ENCODE assay signal across 1 cellular context in the genomic region with DNA sequence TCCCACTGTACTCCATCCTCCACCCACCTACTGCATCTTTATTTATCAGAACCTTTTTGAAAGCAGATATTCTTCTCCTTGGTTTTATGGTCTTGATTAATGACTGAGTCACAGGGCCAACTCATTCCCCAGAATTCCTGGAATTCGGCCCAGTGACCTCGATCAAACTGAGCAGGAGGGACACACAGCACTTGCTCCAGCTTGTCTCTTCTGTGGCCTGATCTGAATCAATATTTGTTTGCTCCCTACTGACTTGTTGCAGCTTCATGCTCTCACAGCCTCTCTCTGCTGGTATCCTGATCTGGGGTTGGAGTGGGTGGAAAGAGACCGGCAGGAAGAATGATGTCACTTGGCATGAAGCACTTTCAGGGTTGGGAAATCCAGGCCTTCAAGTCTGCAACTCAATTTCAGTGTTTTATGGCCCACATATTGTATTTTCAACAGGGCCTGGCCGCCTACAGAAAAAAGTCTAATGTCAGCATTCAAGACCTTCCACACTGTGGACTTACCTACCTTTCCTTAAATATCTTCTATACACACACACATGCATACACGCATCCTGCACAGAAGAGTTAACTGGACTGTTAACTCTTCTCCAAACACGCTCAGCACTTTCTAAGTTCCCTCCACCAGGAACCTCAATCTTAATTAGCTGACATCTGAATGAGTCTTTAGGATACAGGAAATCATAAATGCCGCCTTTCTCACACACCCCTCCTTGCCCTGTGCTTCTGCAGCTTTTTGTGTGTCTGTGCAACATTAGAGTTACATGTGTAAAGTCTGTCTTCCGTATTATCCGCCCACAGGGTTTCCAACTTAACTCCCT.
TF ChIP-seq lines count a peak whose summit lies in the region.

No MANE protein-coding gene starts in this region.

TF ChIP-seq in HepG2, 621 proteins besides CTCF, POLR2A, EP300 and RAD21 (continued from another document and continues in another):
- TF ChIP-seq, protein P1, sequence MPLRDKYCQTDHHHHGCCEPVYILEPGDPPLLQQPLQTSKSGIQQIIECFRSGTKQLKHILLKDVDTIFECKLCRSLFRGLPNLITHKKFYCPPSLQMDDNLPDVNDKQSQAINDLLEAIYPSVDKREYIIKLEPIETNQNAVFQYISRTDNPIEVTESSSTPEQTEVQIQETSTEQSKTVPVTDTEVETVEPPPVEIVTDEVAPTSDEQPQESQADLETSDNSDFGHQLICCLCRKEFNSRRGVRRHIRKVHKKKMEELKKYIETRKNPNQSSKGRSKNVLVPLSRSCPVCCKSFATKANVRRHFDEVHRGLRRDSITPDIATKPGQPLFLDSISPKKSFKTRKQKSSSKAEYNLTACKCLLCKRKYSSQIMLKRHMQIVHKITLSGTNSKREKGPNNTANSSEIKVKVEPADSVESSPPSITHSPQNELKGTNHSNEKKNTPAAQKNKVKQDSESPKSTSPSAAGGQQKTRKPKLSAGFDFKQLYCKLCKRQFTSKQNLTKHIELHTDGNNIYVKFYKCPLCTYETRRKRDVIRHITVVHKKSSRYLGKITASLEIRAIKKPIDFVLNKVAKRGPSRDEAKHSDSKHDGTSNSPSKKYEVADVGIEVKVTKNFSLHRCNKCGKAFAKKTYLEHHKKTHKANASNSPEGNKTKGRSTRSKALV (CRISPR knock-in tag; IDR thresholded peaks at IDR 0.05) = 0 out of 2 replicates have a peak, but pooled peaks have one; percentile 35
- TF ChIP-seq, protein P2, sequence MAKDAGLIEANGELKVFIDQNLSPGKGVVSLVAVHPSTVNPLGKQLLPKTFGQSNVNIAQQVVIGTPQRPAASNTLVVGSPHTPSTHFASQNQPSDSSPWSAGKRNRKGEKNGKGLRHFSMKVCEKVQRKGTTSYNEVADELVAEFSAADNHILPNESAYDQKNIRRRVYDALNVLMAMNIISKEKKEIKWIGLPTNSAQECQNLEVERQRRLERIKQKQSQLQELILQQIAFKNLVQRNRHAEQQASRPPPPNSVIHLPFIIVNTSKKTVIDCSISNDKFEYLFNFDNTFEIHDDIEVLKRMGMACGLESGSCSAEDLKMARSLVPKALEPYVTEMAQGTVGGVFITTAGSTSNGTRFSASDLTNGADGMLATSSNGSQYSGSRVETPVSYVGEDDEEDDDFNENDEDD (CRISPR knock-in tag; IDR thresholded peaks at IDR 0.05; ENCODE audit: borderline replicate concordance) = peak; percentile 59; the same call in 1 of the 2 replicates
- TF ChIP-seq, protein P3, sequence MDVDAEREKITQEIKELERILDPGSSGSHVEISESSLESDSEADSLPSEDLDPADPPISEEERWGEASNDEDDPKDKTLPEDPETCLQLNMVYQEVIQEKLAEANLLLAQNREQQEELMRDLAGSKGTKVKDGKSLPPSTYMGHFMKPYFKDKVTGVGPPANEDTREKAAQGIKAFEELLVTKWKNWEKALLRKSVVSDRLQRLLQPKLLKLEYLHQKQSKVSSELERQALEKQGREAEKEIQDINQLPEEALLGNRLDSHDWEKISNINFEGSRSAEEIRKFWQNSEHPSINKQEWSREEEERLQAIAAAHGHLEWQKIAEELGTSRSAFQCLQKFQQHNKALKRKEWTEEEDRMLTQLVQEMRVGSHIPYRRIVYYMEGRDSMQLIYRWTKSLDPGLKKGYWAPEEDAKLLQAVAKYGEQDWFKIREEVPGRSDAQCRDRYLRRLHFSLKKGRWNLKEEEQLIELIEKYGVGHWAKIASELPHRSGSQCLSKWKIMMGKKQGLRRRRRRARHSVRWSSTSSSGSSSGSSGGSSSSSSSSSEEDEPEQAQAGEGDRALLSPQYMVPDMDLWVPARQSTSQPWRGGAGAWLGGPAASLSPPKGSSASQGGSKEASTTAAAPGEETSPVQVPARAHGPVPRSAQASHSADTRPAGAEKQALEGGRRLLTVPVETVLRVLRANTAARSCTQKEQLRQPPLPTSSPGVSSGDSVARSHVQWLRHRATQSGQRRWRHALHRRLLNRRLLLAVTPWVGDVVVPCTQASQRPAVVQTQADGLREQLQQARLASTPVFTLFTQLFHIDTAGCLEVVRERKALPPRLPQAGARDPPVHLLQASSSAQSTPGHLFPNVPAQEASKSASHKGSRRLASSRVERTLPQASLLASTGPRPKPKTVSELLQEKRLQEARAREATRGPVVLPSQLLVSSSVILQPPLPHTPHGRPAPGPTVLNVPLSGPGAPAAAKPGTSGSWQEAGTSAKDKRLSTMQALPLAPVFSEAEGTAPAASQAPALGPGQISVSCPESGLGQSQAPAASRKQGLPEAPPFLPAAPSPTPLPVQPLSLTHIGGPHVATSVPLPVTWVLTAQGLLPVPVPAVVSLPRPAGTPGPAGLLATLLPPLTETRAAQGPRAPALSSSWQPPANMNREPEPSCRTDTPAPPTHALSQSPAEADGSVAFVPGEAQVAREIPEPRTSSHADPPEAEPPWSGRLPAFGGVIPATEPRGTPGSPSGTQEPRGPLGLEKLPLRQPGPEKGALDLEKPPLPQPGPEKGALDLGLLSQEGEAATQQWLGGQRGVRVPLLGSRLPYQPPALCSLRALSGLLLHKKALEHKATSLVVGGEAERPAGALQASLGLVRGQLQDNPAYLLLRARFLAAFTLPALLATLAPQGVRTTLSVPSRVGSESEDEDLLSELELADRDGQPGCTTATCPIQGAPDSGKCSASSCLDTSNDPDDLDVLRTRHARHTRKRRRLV (CRISPR knock-in tag; IDR thresholded peaks at IDR 0.05) = no peak
- TF ChIP-seq, protein P4, sequence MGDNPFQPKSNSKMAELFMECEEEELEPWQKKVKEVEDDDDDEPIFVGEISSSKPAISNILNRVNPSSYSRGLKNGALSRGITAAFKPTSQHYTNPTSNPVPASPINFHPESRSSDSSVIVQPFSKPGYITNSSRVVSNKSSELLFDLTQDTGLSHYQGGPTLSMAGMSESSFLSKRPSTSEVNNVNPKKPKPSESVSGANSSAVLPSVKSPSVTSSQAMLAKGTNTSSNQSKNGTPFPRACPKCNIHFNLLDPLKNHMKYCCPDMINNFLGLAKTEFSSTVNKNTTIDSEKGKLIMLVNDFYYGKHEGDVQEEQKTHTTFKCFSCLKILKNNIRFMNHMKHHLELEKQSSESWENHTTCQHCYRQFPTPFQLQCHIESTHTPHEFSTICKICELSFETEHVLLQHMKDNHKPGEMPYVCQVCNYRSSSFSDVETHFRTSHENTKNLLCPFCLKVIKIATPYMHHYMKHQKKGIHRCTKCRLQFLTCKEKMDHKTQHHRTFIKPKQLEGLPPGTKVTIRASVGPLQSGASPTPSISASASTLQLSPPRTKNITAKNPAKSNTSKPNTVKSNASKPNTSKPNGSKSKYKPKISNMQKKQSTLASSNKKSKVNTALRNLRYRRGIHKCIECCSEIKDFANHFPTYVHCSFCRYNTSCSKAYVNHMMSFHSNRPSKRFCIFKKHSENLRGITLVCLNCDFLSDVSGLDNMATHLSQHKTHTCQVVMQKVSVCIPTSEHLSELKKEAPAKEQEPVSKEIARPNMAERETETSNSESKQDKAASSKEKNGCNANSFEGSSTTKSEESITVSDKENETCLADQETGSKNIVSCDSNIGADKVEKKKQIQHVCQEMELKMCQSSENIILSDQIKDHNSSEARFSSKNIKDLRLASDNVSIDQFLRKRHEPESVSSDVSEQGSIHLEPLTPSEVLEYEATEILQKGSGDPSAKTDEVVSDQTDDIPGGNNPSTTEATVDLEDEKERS (CRISPR knock-in tag; IDR thresholded peaks at IDR 0.05) = peak; percentile 82
- TF ChIP-seq, protein P5, sequence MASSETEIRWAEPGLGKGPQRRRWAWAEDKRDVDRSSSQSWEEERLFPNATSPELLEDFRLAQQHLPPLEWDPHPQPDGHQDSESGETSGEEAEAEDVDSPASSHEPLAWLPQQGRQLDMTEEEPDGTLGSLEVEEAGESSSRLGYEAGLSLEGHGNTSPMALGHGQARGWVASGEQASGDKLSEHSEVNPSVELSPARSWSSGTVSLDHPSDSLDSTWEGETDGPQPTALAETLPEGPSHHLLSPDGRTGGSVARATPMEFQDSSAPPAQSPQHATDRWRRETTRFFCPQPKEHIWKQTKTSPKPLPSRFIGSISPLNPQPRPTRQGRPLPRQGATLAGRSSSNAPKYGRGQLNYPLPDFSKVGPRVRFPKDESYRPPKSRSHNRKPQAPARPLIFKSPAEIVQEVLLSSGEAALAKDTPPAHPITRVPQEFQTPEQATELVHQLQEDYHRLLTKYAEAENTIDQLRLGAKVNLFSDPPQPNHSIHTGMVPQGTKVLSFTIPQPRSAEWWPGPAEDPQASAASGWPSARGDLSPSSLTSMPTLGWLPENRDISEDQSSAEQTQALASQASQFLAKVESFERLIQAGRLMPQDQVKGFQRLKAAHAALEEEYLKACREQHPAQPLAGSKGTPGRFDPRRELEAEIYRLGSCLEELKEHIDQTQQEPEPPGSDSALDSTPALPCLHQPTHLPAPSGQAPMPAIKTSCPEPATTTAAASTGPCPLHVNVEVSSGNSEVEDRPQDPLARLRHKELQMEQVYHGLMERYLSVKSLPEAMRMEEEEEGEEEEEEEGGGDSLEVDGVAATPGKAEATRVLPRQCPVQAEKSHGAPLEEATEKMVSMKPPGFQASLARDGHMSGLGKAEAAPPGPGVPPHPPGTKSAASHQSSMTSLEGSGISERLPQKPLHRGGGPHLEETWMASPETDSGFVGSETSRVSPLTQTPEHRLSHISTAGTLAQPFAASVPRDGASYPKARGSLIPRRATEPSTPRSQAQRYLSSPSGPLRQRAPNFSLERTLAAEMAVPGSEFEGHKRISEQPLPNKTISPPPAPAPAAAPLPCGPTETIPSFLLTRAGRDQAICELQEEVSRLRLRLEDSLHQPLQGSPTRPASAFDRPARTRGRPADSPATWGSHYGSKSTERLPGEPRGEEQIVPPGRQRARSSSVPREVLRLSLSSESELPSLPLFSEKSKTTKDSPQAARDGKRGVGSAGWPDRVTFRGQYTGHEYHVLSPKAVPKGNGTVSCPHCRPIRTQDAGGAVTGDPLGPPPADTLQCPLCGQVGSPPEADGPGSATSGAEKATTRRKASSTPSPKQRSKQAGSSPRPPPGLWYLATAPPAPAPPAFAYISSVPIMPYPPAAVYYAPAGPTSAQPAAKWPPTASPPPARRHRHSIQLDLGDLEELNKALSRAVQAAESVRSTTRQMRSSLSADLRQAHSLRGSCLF (CRISPR knock-in tag; IDR thresholded peaks at IDR 0.05; ENCODE audit: borderline replicate concordance) = no peak
- TF ChIP-seq, protein P6, sequence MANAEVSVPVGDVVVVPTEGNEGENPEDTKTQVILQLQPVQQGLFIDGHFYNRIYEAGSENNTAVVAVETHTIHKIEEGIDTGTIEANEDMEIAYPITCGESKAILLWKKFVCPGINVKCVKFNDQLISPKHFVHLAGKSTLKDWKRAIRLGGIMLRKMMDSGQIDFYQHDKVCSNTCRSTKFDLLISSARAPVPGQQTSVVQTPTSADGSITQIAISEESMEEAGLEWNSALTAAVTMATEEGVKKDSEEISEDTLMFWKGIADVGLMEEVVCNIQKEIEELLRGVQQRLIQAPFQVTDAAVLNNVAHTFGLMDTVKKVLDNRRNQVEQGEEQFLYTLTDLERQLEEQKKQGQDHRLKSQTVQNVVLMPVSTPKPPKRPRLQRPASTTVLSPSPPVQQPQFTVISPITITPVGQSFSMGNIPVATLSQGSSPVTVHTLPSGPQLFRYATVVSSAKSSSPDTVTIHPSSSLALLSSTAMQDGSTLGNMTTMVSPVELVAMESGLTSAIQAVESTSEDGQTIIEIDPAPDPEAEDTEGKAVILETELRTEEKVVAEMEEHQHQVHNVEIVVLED (CRISPR knock-in tag; IDR thresholded peaks at IDR 0.05; ENCODE audit: borderline replicate concordance) = peak; percentile 22; the same call in 1 of the 2 replicates
- TF ChIP-seq, protein P7, sequence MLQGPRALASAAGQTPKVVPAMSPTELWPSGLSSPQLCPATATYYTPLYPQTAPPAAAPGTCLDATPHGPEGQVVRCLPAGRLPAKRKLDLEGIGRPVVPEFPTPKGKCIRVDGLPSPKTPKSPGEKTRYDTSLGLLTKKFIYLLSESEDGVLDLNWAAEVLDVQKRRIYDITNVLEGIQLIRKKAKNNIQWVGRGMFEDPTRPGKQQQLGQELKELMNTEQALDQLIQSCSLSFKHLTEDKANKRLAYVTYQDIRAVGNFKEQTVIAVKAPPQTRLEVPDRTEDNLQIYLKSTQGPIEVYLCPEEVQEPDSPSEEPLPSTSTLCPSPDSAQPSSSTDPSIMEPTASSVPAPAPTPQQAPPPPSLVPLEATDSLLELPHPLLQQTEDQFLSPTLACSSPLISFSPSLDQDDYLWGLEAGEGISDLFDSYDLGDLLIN (CRISPR knock-in tag; IDR thresholded peaks at IDR 0.05; ENCODE audit: borderline replicate concordance) = no peak
- TF ChIP-seq ZBTB7B (CRISPR knock-in tag; IDR thresholded peaks at IDR 0.05) (peak; percentile 58; the same call in 1 of the 2 replicates), ZNF660 (CRISPR knock-in tag; IDR thresholded peaks at IDR 0.05; ENCODE audit: borderline replicate concordance, low read depth) (no peak), ZNF768 (CRISPR knock-in tag; IDR thresholded peaks at IDR 0.05) (peak; percentile 90), ESRRA (CRISPR knock-in tag; IDR thresholded peaks at IDR 0.05; ENCODE audit: low read depth) (no peak), THAP11 (CRISPR knock-in tag; IDR thresholded peaks at IDR 0.05) (peak; percentile 68)
- TF ChIP-seq, protein P8, sequence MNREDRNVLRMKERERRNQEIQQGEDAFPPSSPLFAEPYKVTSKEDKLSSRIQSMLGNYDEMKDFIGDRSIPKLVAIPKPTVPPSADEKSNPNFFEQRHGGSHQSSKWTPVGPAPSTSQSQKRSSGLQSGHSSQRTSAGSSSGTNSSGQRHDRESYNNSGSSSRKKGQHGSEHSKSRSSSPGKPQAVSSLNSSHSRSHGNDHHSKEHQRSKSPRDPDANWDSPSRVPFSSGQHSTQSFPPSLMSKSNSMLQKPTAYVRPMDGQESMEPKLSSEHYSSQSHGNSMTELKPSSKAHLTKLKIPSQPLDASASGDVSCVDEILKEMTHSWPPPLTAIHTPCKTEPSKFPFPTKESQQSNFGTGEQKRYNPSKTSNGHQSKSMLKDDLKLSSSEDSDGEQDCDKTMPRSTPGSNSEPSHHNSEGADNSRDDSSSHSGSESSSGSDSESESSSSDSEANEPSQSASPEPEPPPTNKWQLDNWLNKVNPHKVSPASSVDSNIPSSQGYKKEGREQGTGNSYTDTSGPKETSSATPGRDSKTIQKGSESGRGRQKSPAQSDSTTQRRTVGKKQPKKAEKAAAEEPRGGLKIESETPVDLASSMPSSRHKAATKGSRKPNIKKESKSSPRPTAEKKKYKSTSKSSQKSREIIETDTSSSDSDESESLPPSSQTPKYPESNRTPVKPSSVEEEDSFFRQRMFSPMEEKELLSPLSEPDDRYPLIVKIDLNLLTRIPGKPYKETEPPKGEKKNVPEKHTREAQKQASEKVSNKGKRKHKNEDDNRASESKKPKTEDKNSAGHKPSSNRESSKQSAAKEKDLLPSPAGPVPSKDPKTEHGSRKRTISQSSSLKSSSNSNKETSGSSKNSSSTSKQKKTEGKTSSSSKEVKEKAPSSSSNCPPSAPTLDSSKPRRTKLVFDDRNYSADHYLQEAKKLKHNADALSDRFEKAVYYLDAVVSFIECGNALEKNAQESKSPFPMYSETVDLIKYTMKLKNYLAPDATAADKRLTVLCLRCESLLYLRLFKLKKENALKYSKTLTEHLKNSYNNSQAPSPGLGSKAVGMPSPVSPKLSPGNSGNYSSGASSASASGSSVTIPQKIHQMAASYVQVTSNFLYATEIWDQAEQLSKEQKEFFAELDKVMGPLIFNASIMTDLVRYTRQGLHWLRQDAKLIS (CRISPR knock-in tag; IDR thresholded peaks at IDR 0.05) = no peak
- TF ChIP-seq, protein P9, sequence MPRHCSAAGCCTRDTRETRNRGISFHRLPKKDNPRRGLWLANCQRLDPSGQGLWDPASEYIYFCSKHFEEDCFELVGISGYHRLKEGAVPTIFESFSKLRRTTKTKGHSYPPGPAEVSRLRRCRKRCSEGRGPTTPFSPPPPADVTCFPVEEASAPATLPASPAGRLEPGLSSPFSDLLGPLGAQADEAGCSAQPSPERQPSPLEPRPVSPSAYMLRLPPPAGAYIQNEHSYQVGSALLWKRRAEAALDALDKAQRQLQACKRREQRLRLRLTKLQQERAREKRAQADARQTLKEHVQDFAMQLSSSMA (CRISPR knock-in tag; IDR thresholded peaks at IDR 0.05) = no peak
